8 cellular contexts compared by ENCODE assay signal in the genomic region with DNA sequence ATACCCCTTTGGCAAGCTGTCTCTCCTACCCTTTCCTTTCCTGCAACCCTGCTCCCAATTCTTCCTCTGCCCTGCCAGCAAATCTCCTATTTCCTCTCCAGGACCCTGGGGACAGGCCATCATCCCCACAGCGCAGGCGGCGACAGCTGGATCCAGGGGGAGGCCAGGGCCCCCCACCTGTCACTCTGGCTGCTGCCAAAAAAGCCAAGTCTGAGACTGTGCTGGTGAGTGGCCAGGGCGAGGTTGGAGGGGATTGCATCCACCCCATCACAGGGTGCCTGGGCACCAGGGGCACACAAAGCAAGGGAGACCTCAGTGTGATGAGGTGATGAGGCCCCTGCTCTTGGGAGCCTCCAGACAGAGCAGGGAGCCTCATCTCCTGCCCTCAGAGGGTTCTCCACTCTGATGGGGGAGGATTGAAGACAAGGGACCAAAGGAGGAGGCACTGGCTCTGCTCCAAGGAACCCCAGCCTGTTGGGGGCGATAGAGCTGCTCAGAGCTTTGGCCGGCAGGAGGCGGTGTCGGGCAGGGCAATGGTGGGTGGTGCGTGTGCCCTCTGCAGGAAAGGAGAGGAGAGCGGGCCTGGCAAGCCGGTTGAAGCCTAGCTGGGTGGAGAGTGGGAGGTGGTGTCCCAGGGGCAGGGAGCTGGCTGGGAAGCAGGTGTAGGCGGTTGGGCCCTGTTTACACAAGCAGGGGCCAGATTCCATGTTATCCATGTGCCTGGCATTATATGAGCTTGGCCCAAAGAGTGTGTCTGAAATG. TPM values are rescaled to one million over a fixed set of nuclear protein-coding genes. Genes with fewer than 3 reads are reported as not detected.
DNase-seq lines count a peak whose midpoint lies in the region; TF ChIP-seq lines count a peak whose summit lies in the region.

No MANE protein-coding gene starts in this region.

- DNase-seq in activated T-cell treated with anti-CD3 and anti-CD28 coated beads, Interleukin-2, amount 50 U/mL, for 48 hours, result peak; percentile 49 to 54
- no peak for DNase-seq in activated T-cell treated with anti-CD3 and anti-CD28 coated beads, Interleukin-2, amount 50 U/mL, for 1 hour
- DNase-seq in Peyer's patch (peak in 2 of 3 donors; percentile 76 to 86), fibroblast of pulmonary artery (ENCODE audit: low read depth) (peak; percentile 46), NCI-H2081 (lab: John Stamatoyannopoulos, UW) (no peak), glomerular visceral epithelial cell (ENCODE audit: extremely low spot score) (no peak)
- no peak for DNase-seq in CD8-positive, alpha-beta memory T cell

- peaks cover 0 to 85% (median 0%) of the 10 kb centered on the region in 3 donors for H3K36me3 ChIP-seq in Peyer's patch
- peaks cover 21 to 46% (median 27%) of the 10 kb centered on the region in 3 donors for H3K36me3 ChIP-seq in skeletal muscle tissue (ENCODE audit: control insufficient read depth in 3 of 3, insufficient read depth in 3 of 3, low read length in 3 of 3)
- H3K36me3 ChIP-seq in CD8-positive, alpha-beta memory T cell (ENCODE audit: insufficient read depth, low read length), result no peaks in the 10 kb centered on the region

- no peak for TF ChIP-seq POLR2A in Peyer's patch (IDR thresholded peaks at IDR 0.05)

- H3K36me3 Mint-ChIP-seq in CD8-positive, alpha-beta memory T cell, result peaks cover 3 to 34% (median 4%) of the 10 kb centered on the region in 3 donors

- TF ChIP-seq CTCF in Peyer's patch (IDR thresholded peaks at IDR 0.05) (peak in 4 of 6 experiments; percentile 58 to 97 (median 94)), fibroblast of pulmonary artery (IDR thresholded peaks at IDR 0.05; ENCODE audit: low read length, missing control alignments) (peak; percentile 66)

- H3K4me3 Mint-ChIP-seq in CD8-positive, alpha-beta memory T cell, result no peak overlapping the region

- H3K4me3 ChIP-seq in Peyer's patch (no peak overlapping the region), fibroblast of pulmonary artery (replicated peaks; ENCODE audit: low read depth, low read length) (no peak overlapping the region), skeletal muscle tissue (ENCODE audit: low read length in 3 of 3) (no peak overlapping the region)
- no peak overlapping the region for H3K4me3 ChIP-seq in CD8-positive, alpha-beta memory T cell (ENCODE audit: low read length)

- H3K9me3 Mint-ChIP-seq in CD8-positive, alpha-beta memory T cell, result no peaks in the 10 kb centered on the region

- no peak overlapping the region for H3K27ac Mint-ChIP-seq in CD8-positive, alpha-beta memory T cell

- CTCF ChIA-PET in CD8-positive, alpha-beta memory T cell (lab: Charles Lee), result interaction anchor here (1.3 to 1.8 kb wide), 3 partner anchors 8 to 15 kb away, joined by 3 to 5 read pairs (median 4); a partner anchor contains a TSS

- H3K9ac ChIP-seq in skeletal muscle tissue (ENCODE audit: low read depth in 1 of 3, low read length in 3 of 3), result peak overlapping the region in 2 of 3 donors; percentile 32 to 45

- H3K27ac ChIP-seq in Peyer's patch (no peak overlapping the region), skeletal muscle tissue (ENCODE audit: low read depth, low read length) (peak overlapping the region; percentile 34)
- no peak overlapping the region for H3K27ac ChIP-seq in CD8-positive, alpha-beta memory T cell (ENCODE audit: low read depth, low read length)

- peaks cover 0 to 4% of the 10 kb centered on the region in 2 donors for H3K27me3 Mint-ChIP-seq in CD8-positive, alpha-beta memory T cell

- no peaks in the 10 kb centered on the region for H3K4me1 Mint-ChIP-seq in CD8-positive, alpha-beta memory T cell

- H3K4me1 ChIP-seq in Peyer's patch (no peaks in the 10 kb centered on the region), skeletal muscle tissue (ENCODE audit: control insufficient read depth in 3 of 3, insufficient read depth in 3 of 3, low read length in 3 of 3) (peaks cover 15 to 30% (median 23%) of the 10 kb centered on the region in 3 donors)
- no peaks in the 10 kb centered on the region for H3K4me1 ChIP-seq in CD8-positive, alpha-beta memory T cell (ENCODE audit: insufficient read depth, low read length)

- H3K9me3 ChIP-seq in Peyer's patch (no peaks in the 10 kb centered on the region), skeletal muscle tissue (ENCODE audit: control insufficient read depth in 3 of 3, low read length in 3 of 3) (no peaks in the 10 kb centered on the region)
- H3K9me3 ChIP-seq in CD8-positive, alpha-beta memory T cell (ENCODE audit: low read length), result no peaks in the 10 kb centered on the region

- POLR2A ChIA-PET in CD8-positive, alpha-beta memory T cell (lab: Charles Lee), result no interaction called here

- H3K27me3 ChIP-seq in Peyer's patch (no peaks in the 10 kb centered on the region), skeletal muscle tissue (ENCODE audit: control insufficient read depth in 3 of 3, insufficient read depth in 3 of 3, low read length in 3 of 3) (no peaks in the 10 kb centered on the region)
- H3K27me3 ChIP-seq in CD8-positive, alpha-beta memory T cell (ENCODE audit: insufficient read depth, low read length, poor library complexity, severe bottlenecking), result no peaks in the 10 kb centered on the region

RNA-seq across cellular contexts. Expression of a gene that starts 15.6 kb away (rescaled TPM):
- total RNA-seq in Peyer's patch, result 100 to 1,000 TPM in 3 of 4 donors, 10 to 100 TPM in 1; 23.1 to 283 (median 164) TPM
- total RNA-seq in skeletal muscle tissue, result 18.8 TPM
- 10 to 100 TPM; 19.5 to 22.4 TPM for total RNA-seq in CD8-positive, alpha-beta memory T cell
- 41.2 TPM for polyA plus RNA-seq in CD8-positive, alpha-beta memory T cell

RNA-seq across cellular contexts. Expression of a gene that starts 23.6 kb away (rescaled TPM):
- total RNA-seq in Peyer's patch (100 to 1,000 TPM in 3 of 4 donors, 10 to 100 TPM in 1; 71.0 to 285 (median 247) TPM), skeletal muscle tissue (27.7 TPM)
- total RNA-seq in CD8-positive, alpha-beta memory T cell, result 10 to 100 TPM; 11.8 to 12.5 TPM
- polyA plus RNA-seq in CD8-positive, alpha-beta memory T cell, result 2.7 TPM

RNA-seq across cellular contexts. Expression of a gene that starts 50.4 kb away (rescaled TPM):
- total RNA-seq in Peyer's patch (1 to 10 TPM in 2 of 4 donors, under 1 TPM in 2; 0.53 to 2.5 (median 1.0) TPM), skeletal muscle tissue (1.0 TPM)
- 1 to 10 TPM in 1 of 2 experiments, under 1 TPM in 1; 0.92 to 1.3 TPM for total RNA-seq in CD8-positive, alpha-beta memory T cell
- polyA plus RNA-seq in CD8-positive, alpha-beta memory T cell, result not detected

Comparison
In these comparisons a context has a peak if more than half of its experiments do, and no peak if none do; other contexts are left out.
1. DNase-seq: peak in activated T-cell treated with anti-CD3 and anti-CD28 coated beads, Interleukin-2, amount 50 U/mL, for 48 hours (2 of 2), Peyer's patch (2 of 3) and fibroblast of pulmonary artery (single experiment); none in activated T-cell treated with anti-CD3 and anti-CD28 coated beads, Interleukin-2, amount 50 U/mL, for 1 hour (single experiment), NCI-H2081 (0 of 2), glomerular visceral epithelial cell (single experiment) and CD8-positive, alpha-beta memory T cell (0 of 5).